12 cellular contexts compared by ENCODE assay signal in genomic region chrX:71144651-71145050, GRCh38. TPM values are rescaled to one million over a fixed set of nuclear protein-coding genes. Genes with fewer than 3 reads are reported as not detected.
DNase-seq lines count a peak whose midpoint lies in the region; TF ChIP-seq lines count a peak whose summit lies in the region.
"Had no signal": no experiment of that assay in that cellular context is flagged by ENCODE, and none has a peak within 500 bp of the region (broad histone marks: within the 10 kb centered on the region; RNA-seq: fewer than 3 reads in every experiment).

Gene NLGN3 (plus strand): TSS chrX:71144841. CDS start chrX:71147750, 2,909 bp downstream.

- H3K9me3 ChIP-seq in A673 (ENCODE audit: low read depth, low read length, poor library complexity, severe bottlenecking) (no peaks in the 10 kb centered on the region), BE2C (no peaks in the 10 kb centered on the region)

- 0 out of 2 replicates have a peak within 1 kb of the TSS, but pooled peaks have one; percentile 84 for H3K4me3 Mint-ChIP-seq in HFFc6
- peak within 1 kb of the TSS; percentile 78 for H3K4me3 Mint-ChIP-seq in nephron progenitor cell

- TF ChIP-seq CTCF in A673 (conservative IDR thresholded peaks at IDR 0.05; ENCODE audit: low read depth, low read length) (no peak), HFFc6 (IDR thresholded peaks at IDR 0.05) (no peak), nephron progenitor cell (IDR thresholded peaks at IDR 0.05) (no peak), RWPE1 (conservative IDR thresholded peaks at IDR 0.05; ENCODE audit: low read depth) (no peak), BE2C (IDR thresholded peaks at IDR 0.05; ENCODE audit: low read depth, low read length) (no peak)

- POLR2A ChIA-PET in A673 (lab: Charles Lee; ENCODE audit: low non-redundant PET) (no interaction called here), RWPE1 (lab: Yijun Ruan, JAX; ENCODE audit: low non-redundant PET) (no interaction called here)

- CTCF ChIA-PET in A673 (lab: Charles Lee): no interaction called here
- CTCF ChIA-PET in RWPE1 (lab: Yijun Ruan, JAX): no interaction called here

- DNase-seq in A673 (ENCODE audit: low spot score) (peak; percentile 11), HFFc6 (no peak), erythroblast (lab: John Stamatoyannopoulos, UW) (peak; percentile 1 to 7), nephron progenitor cell (peak; percentile 42), germinal center (ENCODE audit: low spot score) (no peak), RWPE1 (ENCODE audit: low spot score) (no peak), BE2C (no peak)
- no peak for DNase-seq in effector CD4-positive, alpha-beta T cell
- DNase-seq: HCEC 1CT; NCI-H1092 treated with DMSO at 0.1 percent for 48 hours; stimulated activated CD4-positive, alpha-beta T cell treated with anti-CD3 and anti-CD28 coated beads, Interleukin-2, amount 100 ng/mL, for 48 hours had no signal

- no TSS peak for BruUV-seq in A673 (replicated peaks; lab: Mats Ljungman, UMichigan)

- H3K4me3 ChIP-seq in A673 (ENCODE audit: low read depth, low read length, poor library complexity, severe bottlenecking) (peak within 1 kb of the TSS; percentile 17), BE2C (ENCODE audit: low read depth, low read length) (no peak within 1 kb of the TSS)

- no peaks in the 10 kb centered on the region for H3K27me3 ChIP-seq in A673 (replicated peaks; ENCODE audit: insufficient read depth, low read depth, low read length, poor library complexity)
- no peaks in the 10 kb centered on the region for H3K27me3 ChIP-seq in BE2C

- H3K27me3 Mint-ChIP-seq in HFFc6 (ENCODE audit: insufficient read depth): peaks cover 2% of the 10 kb centered on the region; the same call in 1 of the 2 replicates
- H3K27me3 Mint-ChIP-seq in nephron progenitor cell (ENCODE audit: low read depth, poor library complexity): no peaks in the 10 kb centered on the region

- intact Hi-C loops in A673 (cut with micrococcal nuclease; ENCODE audit: unreplicated experiment): no loop called here

- H3K4me1 Mint-ChIP-seq in HFFc6 (ENCODE audit: low read depth) (peaks cover 19% of the 10 kb centered on the region), nephron progenitor cell (peaks cover 39% of the 10 kb centered on the region)

- TF ChIP-seq POLR2A in erythroblast (IDR thresholded peaks at IDR 0.05; ENCODE audit: low read length): no peak

- no peaks in the 10 kb centered on the region for H3K9me3 Mint-ChIP-seq in HFFc6
- H3K9me3 Mint-ChIP-seq in nephron progenitor cell: peaks cover 36% of the 10 kb centered on the region

- H3K36me3 Mint-ChIP-seq in HFFc6 (ENCODE audit: low read depth) (no peaks in the 10 kb centered on the region; the same call in 1 of the 2 replicates), nephron progenitor cell (ENCODE audit: low read depth) (no peaks in the 10 kb centered on the region)

- H3K27ac Mint-ChIP-seq in HFFc6 (no peak within 1 kb of the TSS; the same call in 1 of the 2 replicates), nephron progenitor cell (no peak within 1 kb of the TSS)

- no peaks in the 10 kb centered on the region for H3K36me3 ChIP-seq in A673 (ENCODE audit: insufficient read depth, low read length, poor library complexity, severe bottlenecking)
- H3K36me3 ChIP-seq in BE2C: peaks cover 4% of the 10 kb centered on the region

- H3K4me1 ChIP-seq in A673 (ENCODE audit: insufficient read depth, low read length, poor library complexity, severe bottlenecking) (peaks cover 4% of the 10 kb centered on the region), BE2C (no peaks in the 10 kb centered on the region)

- H3K27ac ChIP-seq in A673 (ENCODE audit: low read depth, low read length, poor library complexity, severe bottlenecking): no peak within 1 kb of the TSS
- no peak within 1 kb of the TSS for H3K27ac ChIP-seq in RWPE1

RNA-seq across cellular contexts. Expression of gene NLGN3, which starts in this region (rescaled TPM):
- total RNA-seq in A673 (2021): 1.2 and 1.7 TPM in 2 replicates
- under 1 TPM; 0.14 to 0.48 (median 0.29) TPM for total RNA-seq in HFFc6 (2021; fragmentation: NEBNext Ultra II Directional; extraction: Animal tissue kit (Norgen Biotek cat#: 25700))
- 3.2 TPM for polyA plus RNA-seq in BE2C (2012; ENCODE audit: insufficient read depth, insufficient read length, low read depth)
- total RNA-seq: epithelial cell of proximal tubule had no signal

Comparison
In these comparisons a context has a peak if more than half of its experiments do, and no peak if none do; other contexts are left out.
1. DNase-seq: peak in A673 (single experiment), erythroblast (2 of 2) and nephron progenitor cell (single experiment); none in HFFc6 (single experiment), effector CD4-positive, alpha-beta T cell (single experiment), germinal center (single experiment), RWPE1 (single experiment) and BE2C (single experiment).